In genomic region chr11:59247535-59248227, GRCh38 we compare ENCODE assay signal across 9 cellular contexts. TPM values are rescaled to one million over a fixed set of nuclear protein-coding genes. Genes with fewer than 3 reads are reported as not detected.
DNase-seq lines count a peak whose midpoint lies in the region; ATAC-seq and TF ChIP-seq lines count a peak whose summit lies in the region.
"Had no signal": no experiment of that assay in that cellular context is flagged by ENCODE, and none has a peak within 500 bp of the region (broad histone marks: within the 10 kb centered on the region; RNA-seq: fewer than 3 reads in every experiment).

No MANE protein-coding gene starts in this region.

- H3K4me3 ChIP-seq in choroid plexus epithelial cell (ENCODE audit: low read depth, low read length) = no peak overlapping the region
- H3K4me3 ChIP-seq: GM12878 had no signal

- ATAC-seq in GM21723 (IDR thresholded peaks at IDR 0.05; ENCODE audit: unreplicated experiment) = no peak
- ATAC-seq: GM12878 had no signal

- TF ChIP-seq CTCF in choroid plexus epithelial cell (conservative IDR thresholded peaks at IDR 0.05; ENCODE audit: low read depth, low read length) (no peak), osteocyte (IDR thresholded peaks at IDR 0.05) (no peak)

- H3K9me3 Mint-ChIP-seq in osteocyte (ENCODE audit: unreplicated experiment) = no peaks in the 10 kb centered on the region

- peak overlapping the region; percentile 68 for H3K27ac Mint-ChIP-seq in osteocyte (ENCODE audit: unreplicated experiment)

- no peak overlapping the region for H3K4me3 Mint-ChIP-seq in osteocyte (ENCODE audit: unreplicated experiment)

- peak; percentile 26 for DNase-seq in EH (ENCODE audit: low read depth)
- DNase-seq in NCI-H446 (lab: John Stamatoyannopoulos, UW) = peak; percentile 27 to 57
- DNase-seq in choroid plexus epithelial cell (ENCODE audit: low read depth) = peak; percentile 21
- DNase-seq in osteocyte (ENCODE audit: extremely low spot score, unreplicated experiment) = no peak
- no peak for DNase-seq in amygdala (lab: John Stamatoyannopoulos, UW)
- no peak for DNase-seq in kidney glomerular epithelial cell (lab: John Stamatoyannopoulos, UW)
- DNase-seq in DMS 273 (lab: John Stamatoyannopoulos, UW; ENCODE audit: unreplicated experiment) = no peak

- no peaks in the 10 kb centered on the region for H3K36me3 Mint-ChIP-seq in osteocyte (ENCODE audit: unreplicated experiment)

- H3K4me1 Mint-ChIP-seq in osteocyte (ENCODE audit: unreplicated experiment) = peaks cover 24% of the 10 kb centered on the region

- H3K27me3 Mint-ChIP-seq in osteocyte (ENCODE audit: unreplicated experiment) = peaks cover 26% of the 10 kb centered on the region

RNA-seq across cellular contexts. Expression of gene MPEG1, which starts 35.0 kb away (rescaled TPM):
- total RNA-seq in osteocyte = not detected in 2 replicates

Comparison
In these comparisons a context has a peak if more than half of its experiments do, and no peak if none do; other contexts are left out.
1. DNase-seq: peak in EH (single experiment), NCI-H446 (2 of 2) and choroid plexus epithelial cell (single experiment); none in osteocyte (single experiment), amygdala (0 of 56), kidney glomerular epithelial cell (single experiment) and DMS 273 (single experiment).